In genomic region chr2:239736358-239737143, GRCh38 we compare ENCODE assay signal across 22 cellular contexts.
DNase-seq lines count a peak whose midpoint lies in the region; ATAC-seq, FAIRE-seq and TF ChIP-seq lines count a peak whose summit lies in the region.
"Had no signal": no experiment of that assay in that cellular context is flagged by ENCODE, and none has a peak within 500 bp of the region (broad histone marks: within the 10 kb centered on the region; RNA-seq: fewer than 3 reads in every experiment).

No MANE protein-coding gene starts in this region.

- TF ChIP-seq CTCF in A549 (IDR thresholded peaks at IDR 0.05) (no peak), DND-41 (IDR thresholded peaks at IDR 0.05; ENCODE audit: borderline replicate concordance, extremely low read depth, low read length, poor library complexity, severe bottlenecking) (peak; percentile 38), OCI-LY1 (IDR thresholded peaks at IDR 0.05; ENCODE audit: low read length) (peak; percentile 29; the same call in 1 of the 2 replicates), smooth muscle cell (IDR thresholded peaks at IDR 0.05; ENCODE audit: borderline replicate concordance, insufficient read depth, poor library complexity, severe bottlenecking) (no peak)

- no peaks in the 10 kb centered on the region for H3F3A ChIP-seq in OCI-LY1 (ENCODE audit: insufficient read depth, low read length)
- H3F3A ChIP-seq in smooth muscle cell (ENCODE audit: low read depth) = no peaks in the 10 kb centered on the region

- H2AFZ ChIP-seq in DND-41 (ENCODE audit: low read depth, low read length) (no peak overlapping the region), OCI-LY1 (ENCODE audit: low read length) (no peak overlapping the region), smooth muscle cell (ENCODE audit: low read depth) (no peak overlapping the region)

- H3K27me3 ChIP-seq in DND-41 (ENCODE audit: insufficient read depth, low read length, poor library complexity) (no peaks in the 10 kb centered on the region), OCI-LY1 (ENCODE audit: insufficient read depth, low read length) (no peaks in the 10 kb centered on the region), smooth muscle cell (ENCODE audit: low read depth) (peaks cover 21% of the 10 kb centered on the region)
- H3K27me3 ChIP-seq: ascending aorta, thyroid gland had no signal

- H3K4me1 ChIP-seq in A549 (no peaks in the 10 kb centered on the region), DND-41 (ENCODE audit: insufficient read depth, low read length) (no peaks in the 10 kb centered on the region), OCI-LY1 (ENCODE audit: insufficient read depth, low read length, severe bottlenecking) (no peaks in the 10 kb centered on the region), smooth muscle cell (ENCODE audit: low read depth) (no peaks in the 10 kb centered on the region)
- H3K4me1 ChIP-seq: ascending aorta, thyroid gland had no signal

- DNase-seq in A549 (ENCODE audit: low read depth in 1 of 2, low spot score in 1 of 2) = no peak
- DNase-seq in DND-41 = no peak
- peak; percentile 63 for DNase-seq in left kidney (ENCODE audit: low read depth, low spot score)
- no peak for DNase-seq in smooth muscle cell (lab: John Stamatoyannopoulos, UW; ENCODE audit: unreplicated experiment)
- no peak for DNase-seq in CD1c-positive myeloid dendritic cell (ENCODE audit: extremely low spot score)
- no peak for DNase-seq in HCEC 1CT
- DNase-seq: activated CD4-positive, alpha-beta T cell treated with anti-CD3 and anti-CD28 coated beads for 4 hours; activated CD8-positive, alpha-beta memory T cell treated with anti-CD3 and anti-CD28 coated beads, Interleukin-2, amount 10 ng/mL, durations not matched to agents 7 days and 5 days; AML-193; CD8-positive, alpha-beta memory T cell; NCI-H1105; NCI-H2081; NCI-H446 treated with DMSO at 0.1 percent for 48 hours; SHP77; small intestine; stimulated activated CD4-positive, alpha-beta T cell treated with anti-CD3 and anti-CD28 coated beads, Interleukin-2, amount 100 ng/mL, for 48 hours; stimulated activated naive CD4-positive, alpha-beta T cell; thyroid gland had no signal

- WGBS in A549 (ENCODE audit: missing lambda C conversion rate) = 67% methylated on average over 25 of the region's 39 CpGs
- 93% methylated on average over 35 of the region's 39 CpGs for WGBS in smooth muscle cell (ENCODE audit: low lambda C conversion rate)

- TF ChIP-seq RAD21 in A549 (conservative IDR thresholded peaks at IDR 0.05 in 1 of 2, IDR thresholded peaks at IDR 0.05 in 1 of 2) = no peak

- H3K27ac ChIP-seq in A549 (no peak overlapping the region), DND-41 (ENCODE audit: low read length) (no peak overlapping the region), OCI-LY1 (ENCODE audit: low read depth, low read length, poor library complexity, severe bottlenecking) (no peak overlapping the region), smooth muscle cell (ENCODE audit: low read depth) (no peak overlapping the region)
- H3K27ac ChIP-seq: ascending aorta, thyroid gland had no signal

- H3K79me2 ChIP-seq in DND-41 (ENCODE audit: insufficient read depth, low read length) = no peaks in the 10 kb centered on the region
- no peaks in the 10 kb centered on the region for H3K79me2 ChIP-seq in OCI-LY1 (ENCODE audit: insufficient read depth, low read length)
- no peaks in the 10 kb centered on the region for H3K79me2 ChIP-seq in smooth muscle cell (ENCODE audit: low read depth)

- POLR2A ChIA-PET in A549 (lab: Yijun Ruan, JAX) = no interaction called here

- TF ChIP-seq POLR2A in A549 (IDR thresholded peaks at IDR 0.05; ENCODE audit: low read length) = no peak

- CTCF ChIA-PET in A549 (lab: Yijun Ruan, JAX) = no interaction called here

- no peak for FAIRE-seq in A549 (lab: Jason Lieb, UNC)
- FAIRE-seq: GM12892, small intestine, TTC549 had no signal

- H4K20me1 ChIP-seq in DND-41 (ENCODE audit: insufficient read depth, low read length) (no peaks in the 10 kb centered on the region), OCI-LY1 (ENCODE audit: insufficient read depth, low read length) (no peaks in the 10 kb centered on the region), smooth muscle cell (ENCODE audit: low read depth) (no peaks in the 10 kb centered on the region)

- no peak overlapping the region for H3K9ac ChIP-seq in DND-41 (ENCODE audit: low read depth, low read length)
- H3K9ac ChIP-seq in OCI-LY1 (ENCODE audit: low read length) = no peak overlapping the region
- H3K9ac ChIP-seq in smooth muscle cell (ENCODE audit: low read depth) = no peak overlapping the region

- H3K36me3 ChIP-seq in DND-41 (ENCODE audit: insufficient read depth, low read length) = no peaks in the 10 kb centered on the region
- H3K36me3 ChIP-seq in OCI-LY1 (ENCODE audit: insufficient read depth, low read length) = no peaks in the 10 kb centered on the region
- H3K36me3 ChIP-seq in smooth muscle cell (ENCODE audit: low read depth) = no peaks in the 10 kb centered on the region
- H3K36me3 ChIP-seq: ascending aorta, thyroid gland had no signal

- H3K4me2 ChIP-seq in A549 = no peak overlapping the region
- H3K4me2 ChIP-seq in DND-41 (ENCODE audit: insufficient read depth, low read length) = no peak overlapping the region
- no peak overlapping the region for H3K4me2 ChIP-seq in OCI-LY1 (ENCODE audit: low read length)
- no peak overlapping the region for H3K4me2 ChIP-seq in smooth muscle cell

- peak; percentile 31 to 48; a peak in 4 of 6 replicates for ATAC-seq in A549
- ATAC-seq in DND-41 (ENCODE audit: insufficient read depth, low read depth) = no peak
- ATAC-seq: activated CD8-positive, alpha-beta memory T cell treated with anti-CD3 and anti-CD28 coated beads, Interleukin-2, amount 10 ng/mL, durations not matched to agents 7 days and 5 days had no signal

- TF ChIP-seq EP300 in A549 (IDR thresholded peaks at IDR 0.05) = no peak

- H3K9me3 ChIP-seq in A549 = no peaks in the 10 kb centered on the region
- peaks cover 10% of the 10 kb centered on the region for H3K9me3 ChIP-seq in DND-41 (ENCODE audit: insufficient read depth, low read length, severe bottlenecking)
- H3K9me3 ChIP-seq in OCI-LY1 (ENCODE audit: low read length) = no peaks in the 10 kb centered on the region
- H3K9me3 ChIP-seq in smooth muscle cell (replicated peaks; ENCODE audit: low read depth) = no peaks in the 10 kb centered on the region
- H3K9me3 ChIP-seq: ascending aorta, thyroid gland had no signal

- no peaks in the 10 kb centered on the region for H3K9me2 ChIP-seq in OCI-LY1 (ENCODE audit: low read depth, low read length)

- H3K4me3 ChIP-seq in A549 = no peak overlapping the region
- H3K4me3 ChIP-seq in DND-41 (ENCODE audit: low read depth in 1 of 2, low read length in 2 of 2) = no peak overlapping the region
- no peak overlapping the region for H3K4me3 ChIP-seq in OCI-LY1 (ENCODE audit: low read depth, low read length, poor library complexity, severe bottlenecking)
- H3K4me3 ChIP-seq in smooth muscle cell = no peak overlapping the region
- H3K4me3 ChIP-seq: ascending aorta, thyroid gland had no signal

TF ChIP-seq in A549, 52 proteins besides CTCF, POLR2A, EP300 and RAD21:
- TF ChIP-seq POLR2AphosphoS2 (conservative IDR thresholded peaks at IDR 0.05; ENCODE audit: low read length) = no peak
- no peak for TF ChIP-seq CEBPB (IDR thresholded peaks at IDR 0.05)
- TF ChIP-seq PHF8 (IDR thresholded peaks at IDR 0.05; ENCODE audit: borderline replicate concordance, low read depth) = no peak
- no peak for TF ChIP-seq BCL3 (IDR thresholded peaks at IDR 0.05)
TF ChIP-seq in A549: peak in this region for 0.

Comparison
In these comparisons a context has a peak if more than half of its experiments do, and no peak if none do; other contexts are left out.
1. CTCF ChIP-seq: peak in DND-41 (single experiment) and OCI-LY1 (single experiment); none in A549 (single experiment) and smooth muscle cell (single experiment).